In genomic region chr1:20732071-20732587, GRCh38 we compare ENCODE assay signal across 9 cellular contexts. TPM values are rescaled to one million over a fixed set of nuclear protein-coding genes. Genes with fewer than 3 reads are reported as not detected.
DNase-seq lines count a peak whose midpoint lies in the region; ATAC-seq, FAIRE-seq and TF ChIP-seq lines count a peak whose summit lies in the region.
"Had no signal": no experiment of that assay in that cellular context is flagged by ENCODE, and none has a peak within 500 bp of the region (broad histone marks: within the 10 kb centered on the region; RNA-seq: fewer than 3 reads in every experiment).

No MANE protein-coding gene starts in this region.

- H3K4me1 Mint-ChIP-seq in Caco-2 (ENCODE audit: low read depth, unreplicated experiment): peaks cover 13% of the 10 kb centered on the region

- POLR2A ChIA-PET in Caco-2 (lab: Charles Lee): no interaction called here

- H3K27me3 ChIP-seq in Caco-2 (replicated peaks; ENCODE audit: control insufficient read depth, insufficient read depth, low read length) (no peaks in the 10 kb centered on the region), colonic mucosa (peaks cover 35% of the 10 kb centered on the region), left lung (peaks cover 24 to 58% of the 10 kb centered on the region in 2 donors)

- no peak for FAIRE-seq in H54 (lab: Jason Lieb, UNC)

- H3K27ac Mint-ChIP-seq in Caco-2 (ENCODE audit: unreplicated experiment): peak overlapping the region; percentile 55

- H3K9ac ChIP-seq in colonic mucosa (ENCODE audit: low read depth in 2 of 2, low read length in 2 of 2): peak overlapping the region; percentile 47 to 58

- H3K4me3 Mint-ChIP-seq in Caco-2 (ENCODE audit: unreplicated experiment): peak overlapping the region; percentile 95

- intact Hi-C loops in Caco-2 (cut with micrococcal nuclease; ENCODE audit: unreplicated experiment) (no loop called here), colonic mucosa (cut with DNase I) (no loop called here), left lung (cut with DNase I) (no loop called here)

- H3K27me3 Mint-ChIP-seq in Caco-2 (ENCODE audit: insufficient read depth, unreplicated experiment): no peaks in the 10 kb centered on the region

- CTCF ChIA-PET in Caco-2 (lab: Charles Lee): interaction anchor here (0.6 kb wide), 1 partner anchor 209 kb away, joined by 4 read pairs; no protein-coding TSS in a partner anchor

- TF ChIP-seq POLR2A in H54 (IDR thresholded peaks at IDR 0.05; ENCODE audit: low read depth, low read length): no peak

- no peaks in the 10 kb centered on the region for H3K9me3 Mint-ChIP-seq in Caco-2 (ENCODE audit: unreplicated experiment)

- ATAC-seq in left lung (peak; percentile 71), GM18517 (IDR thresholded peaks at IDR 0.05; ENCODE audit: unreplicated experiment) (no peak)

- H3K27ac ChIP-seq in colonic mucosa (no peak overlapping the region), left lung (no peak overlapping the region)

- TF ChIP-seq CTCF in Caco-2 (IDR thresholded peaks at IDR 0.05; ENCODE audit: insufficient read depth in 1 of 2, low read depth in 1 of 2, low read length in 1 of 2, severe bottlenecking in 1 of 2, unreplicated experiment in 1 of 2) (no peak), colonic mucosa (IDR thresholded peaks at IDR 0.05) (no peak), left lung (IDR thresholded peaks at IDR 0.05) (no peak)

- H3K36me3 ChIP-seq in Caco-2 (ENCODE audit: control insufficient read depth, insufficient read depth, low read length) (peaks cover 2% of the 10 kb centered on the region; the same call in 1 of the 2 replicates), colonic mucosa (no peaks in the 10 kb centered on the region), left lung (peaks cover 0 to 4% of the 10 kb centered on the region in 2 donors)

- DNase-seq in Caco-2 (peak; percentile 71 to 75), H54 (ENCODE audit: insufficient read length, low spot score) (peak; percentile 65), NCI-H146 (lab: John Stamatoyannopoulos, UW) (peak; percentile 72), colonic mucosa (peak; percentile 44), left lung (peak in 1 of 2 donors; percentile 88)
- DNase-seq in activated CD4-positive, alpha-beta T cell treated with anti-CD3 and anti-CD28 coated beads for 1 hour: peak; percentile 40
- DNase-seq in stimulated activated CD4-positive, alpha-beta T cell treated with anti-CD3 and anti-CD28 coated beads, Interleukin-2, amount 100 ng/mL, for 48 hours: peak; percentile 38 to 44

- BruUV-seq in Caco-2 (replicated peaks; lab: Mats Ljungman, UMichigan): no TSS peak

- peak overlapping the region; percentile 39 for H3K4me3 ChIP-seq in Caco-2 (ENCODE audit: low read depth, low read length)
- H3K4me3 ChIP-seq in colonic mucosa: peak overlapping the region; percentile 63
- peak overlapping the region; percentile 38 to 59 for H3K4me3 ChIP-seq in left lung

- H3K9me3 ChIP-seq in Caco-2 (no peaks in the 10 kb centered on the region), colonic mucosa (no peaks in the 10 kb centered on the region), left lung (no peaks in the 10 kb centered on the region)

- peaks cover 24% of the 10 kb centered on the region for H3K36me3 Mint-ChIP-seq in Caco-2 (ENCODE audit: insufficient read depth, unreplicated experiment)

- H3K4me1 ChIP-seq in Caco-2: peaks cover 6% of the 10 kb centered on the region; the same call in 1 of the 2 replicates
- H3K4me1 ChIP-seq in colonic mucosa: peaks cover 8% of the 10 kb centered on the region
- peaks cover 8 to 39% of the 10 kb centered on the region in 2 donors for H3K4me1 ChIP-seq in left lung

RNA-seq across cellular contexts. Expression of gene SH2D5, which starts 0.4 kb away (rescaled TPM):
- total RNA-seq in Caco-2 (2022) (2.8 and 3.5 TPM in 2 replicates), colonic mucosa (under 1 TPM in 1 of 2 donors, not detected in 1; 0.12 TPM), left lung (1 to 10 TPM in 1 of 2 donors, under 1 TPM in 1; 0.12 to 1.8 TPM)

RNA-seq across cellular contexts. Expression of gene KIF17, which starts 14.3 kb away (rescaled TPM):
- total RNA-seq in Caco-2 (2022) (1.3 and 1.5 TPM in 2 replicates), colonic mucosa (1 to 10 TPM in 1 of 2 donors, under 1 TPM in 1; 0.27 to 1.4 TPM), left lung (1 to 10 TPM; 4.1 to 4.5 TPM)
- total RNA-seq: T-helper 2 cell treated with Interferon-gamma antibody and Interleukin-4, amounts not matched to agents 100 ng/mL and 5 ng/mL, for 36 hours had no signal

RNA-seq across cellular contexts. Expression of gene HP1BP3, which starts 55.0 kb away (rescaled TPM):
- total RNA-seq in Caco-2 (2022) (222 and 240 TPM in 2 replicates), colonic mucosa (100 to 1,000 TPM; 165 to 210 TPM), left lung (100 to 1,000 TPM; 158 to 185 TPM)
